Comparison of ENCODE assay signal across 8 cellular contexts in genomic region chrX:12843668-12844279, GRCh38. TPM values are rescaled to one million over a fixed set of nuclear protein-coding genes. Genes with fewer than 3 reads are reported as not detected.
A peak's percentile ranks its signal among the peaks of the same experiment; 100 is the strongest.
DNase-seq lines count a peak whose midpoint lies in the region; ATAC-seq and TF ChIP-seq lines count a peak whose summit lies in the region.

No MANE protein-coding gene starts in this region.

- no peak overlapping the region for H3K9ac ChIP-seq in mesenchymal stem cell (ENCODE audit: low read length)

- H2BK120ac ChIP-seq in mesenchymal stem cell (ENCODE audit: low read depth, low read length): no peak overlapping the region

- DNase-seq in CD4-positive, alpha-beta T cell: no peak
- no peak for DNase-seq in T-cell
- no peak for DNase-seq in mesenchymal stem cell
- DNase-seq in NCI-H524 treated with DMSO at 0.1 percent for 48 hours (lab: John Stamatoyannopoulos, UW): no peak
- DNase-seq in mesenteric fat pad (ENCODE audit: low spot score): no peak
- no peak for DNase-seq in G401 (ENCODE audit: low spot score)

- no peak overlapping the region for H3K4me3 ChIP-seq in mesenchymal stem cell (ENCODE audit: insufficient read depth in 1 of 2, low read depth in 1 of 2, low read length in 2 of 2)

- H4K91ac ChIP-seq in mesenchymal stem cell (ENCODE audit: low read length): no peak overlapping the region

- H3K27ac ChIP-seq in CD4-positive, alpha-beta T cell (ENCODE audit: low read depth, low read length): no peak overlapping the region
- H3K27ac ChIP-seq in mesenchymal stem cell (ENCODE audit: low read length, poor library complexity, severe bottlenecking): no peak overlapping the region

- H2BK12ac ChIP-seq in mesenchymal stem cell (ENCODE audit: low read length in 2 of 2): no peak overlapping the region

- H3K4me3 Mint-ChIP-seq in CD4-positive, alpha-beta T cell: peak overlapping the region; percentile 81
- peak overlapping the region; percentile 42 to 71 (median 64) for H3K4me3 Mint-ChIP-seq in T-cell

- no peaks in the 10 kb centered on the region for H3K4me1 ChIP-seq in mesenchymal stem cell (ENCODE audit: control insufficient read depth, insufficient read depth, low read depth, low read length)

- no peak overlapping the region for H2AFZ ChIP-seq in mesenchymal stem cell (ENCODE audit: low read depth, low read length)

- ATAC-seq in CD4-positive, alpha-beta T cell (ENCODE audit: poor library complexity): no peak
- ATAC-seq in GM18909 (IDR thresholded peaks at IDR 0.05; ENCODE audit: poor library complexity, unreplicated experiment): peak; percentile 84
- peak; percentile 85 for ATAC-seq in HG02870 (IDR thresholded peaks at IDR 0.05; ENCODE audit: unreplicated experiment)
- peak in 2 of 4 experiments; percentile 44 to 67 for ATAC-seq in T-cell (replicated peaks in 1 of 4)

- in situ Hi-C loops in G401 (cut with HindIII; ENCODE audit: low sequenced_read_pairs): no loop called here

- no peak for TF ChIP-seq CTCF in CD4-positive, alpha-beta T cell (IDR thresholded peaks at IDR 0.05)

- POLR2A ChIA-PET in CD4-positive, alpha-beta T cell (lab: Charles Lee): no interaction called here
- POLR2A ChIA-PET in T-cell (lab: Charles Lee): interaction anchor here in 1 of 2 donors (0.6 kb wide), 1 partner anchor 924 kb away, joined by 6 read pairs; no protein-coding TSS in a partner anchor

- peaks cover 15% of the 10 kb centered on the region for H3K4me1 Mint-ChIP-seq in CD4-positive, alpha-beta T cell (ENCODE audit: low read depth)
- peaks cover 8 to 14% (median 9%) of the 10 kb centered on the region in 3 donors for H3K4me1 Mint-ChIP-seq in T-cell

- no peak overlapping the region for H3K4me2 ChIP-seq in mesenchymal stem cell (ENCODE audit: low read length, poor library complexity, severe bottlenecking)

- no peak overlapping the region for H2BK15ac ChIP-seq in mesenchymal stem cell (ENCODE audit: low read depth, poor library complexity, severe bottlenecking)

- H2BK5ac ChIP-seq in mesenchymal stem cell (ENCODE audit: low read depth, low read length, poor library complexity, severe bottlenecking): no peak overlapping the region

- no peak overlapping the region for H3K14ac ChIP-seq in mesenchymal stem cell (ENCODE audit: low read length in 2 of 2)

- H3K4ac ChIP-seq in mesenchymal stem cell (ENCODE audit: low read depth in 1 of 2, low read length in 2 of 2): no peak overlapping the region

- no peak overlapping the region for H3K18ac ChIP-seq in mesenchymal stem cell (ENCODE audit: low read depth in 1 of 2, low read length in 2 of 2)

- intact Hi-C loops in CD4-positive, alpha-beta T cell (cut with DNase I, micrococcal nuclease): no loop called here

- 67% methylated on average over 4 of the region's 6 CpGs for WGBS in mesenchymal stem cell

- no peaks in the 10 kb centered on the region for H3K79me1 ChIP-seq in mesenchymal stem cell (replicated peaks; ENCODE audit: low read length, poor library complexity, severe bottlenecking)

- no peaks in the 10 kb centered on the region for H3K36me3 Mint-ChIP-seq in CD4-positive, alpha-beta T cell (ENCODE audit: low read depth)
- H3K36me3 Mint-ChIP-seq in T-cell: no peaks in the 10 kb centered on the region

- no peak overlapping the region for H2AK5ac ChIP-seq in mesenchymal stem cell (ENCODE audit: low read length, severe bottlenecking)

- H3K23ac ChIP-seq in mesenchymal stem cell (ENCODE audit: low read length in 2 of 2): no peak overlapping the region

- peak overlapping the region; percentile 80 for H3K27ac Mint-ChIP-seq in CD4-positive, alpha-beta T cell
- peak overlapping the region; percentile 85 to 88 for H3K27ac Mint-ChIP-seq in T-cell

- H3K9me3 Mint-ChIP-seq in CD4-positive, alpha-beta T cell: no peaks in the 10 kb centered on the region
- no peaks in the 10 kb centered on the region for H3K9me3 Mint-ChIP-seq in T-cell

- H3K9me3 ChIP-seq in CD4-positive, alpha-beta T cell (ENCODE audit: control insufficient read depth, low read length): no peaks in the 10 kb centered on the region
- no peaks in the 10 kb centered on the region for H3K9me3 ChIP-seq in mesenchymal stem cell (ENCODE audit: control insufficient read depth, low read length)

- H3K36me3 ChIP-seq in mesenchymal stem cell (ENCODE audit: control insufficient read depth in 1 of 2, insufficient read depth in 2 of 2, low read depth in 1 of 2, low read length in 2 of 2): no peaks in the 10 kb centered on the region

- CTCF ChIA-PET in CD4-positive, alpha-beta T cell (lab: Charles Lee): interaction anchor here (1.1 kb wide), 1 partner anchor 20 kb away, joined by 3 read pairs; no protein-coding TSS in a partner anchor
- CTCF ChIA-PET in T-cell (lab: Charles Lee): no interaction called here

- H4K8ac ChIP-seq in mesenchymal stem cell (ENCODE audit: low read length): no peak overlapping the region

- H3K27me3 Mint-ChIP-seq in CD4-positive, alpha-beta T cell: no peaks in the 10 kb centered on the region
- H3K27me3 Mint-ChIP-seq in T-cell: peaks cover 6 to 9% of the 10 kb centered on the region in 2 donors

- no peaks in the 10 kb centered on the region for H3K27me3 ChIP-seq in CD4-positive, alpha-beta T cell (ENCODE audit: control insufficient read depth, insufficient read depth, low read length)
- H3K27me3 ChIP-seq in mesenchymal stem cell (ENCODE audit: control insufficient read depth in 1 of 2, insufficient read depth in 1 of 2, low read length in 2 of 2): peaks cover 0 to 18% of the 10 kb centered on the region in 2 experiments

RNA-seq across cellular contexts. Expression of gene TLR7, which starts 23.1 kb away (rescaled TPM):
- under 1 TPM in 1 of 2 experiments, not detected in 1; 0.06 TPM for total RNA-seq in CD4-positive, alpha-beta T cell
- total RNA-seq in T-cell: under 1 TPM in 4 of 5 donors, not detected in 1; 0.10 to 0.66 (median 0.18) TPM
- polyA plus RNA-seq in mesenchymal stem cell (2013, experiment 1 of 2): not detected
- polyA plus RNA-seq in mesenchymal stem cell (2013, experiment 2 of 2): not detected
- 2.0 TPM for total RNA-seq in mesenteric fat pad
- total RNA-seq in G401 (2014; rRNA removed; shearing (Covaris generic)): not detected in 2 replicates

RNA-seq across cellular contexts. Expression of gene PRPS2, which starts 52.6 kb away (rescaled TPM):
- total RNA-seq in CD4-positive, alpha-beta T cell: 10 to 100 TPM; 13.2 to 17.7 TPM
- total RNA-seq in T-cell (10 to 100 TPM; 20.9 to 31.6 (median 30.6) TPM), mesenteric fat pad (17.6 TPM)
- 7.4 TPM for polyA plus RNA-seq in mesenchymal stem cell (2013, experiment 1 of 2)
- polyA plus RNA-seq in mesenchymal stem cell (2013, experiment 2 of 2): 8.2 TPM
- total RNA-seq in G401 (2014; rRNA removed; shearing (Covaris generic)): 55.0 and 79.7 TPM in 2 replicates
